Comparison of ENCODE assay signal across 2 cellular contexts in the genomic region with DNA sequence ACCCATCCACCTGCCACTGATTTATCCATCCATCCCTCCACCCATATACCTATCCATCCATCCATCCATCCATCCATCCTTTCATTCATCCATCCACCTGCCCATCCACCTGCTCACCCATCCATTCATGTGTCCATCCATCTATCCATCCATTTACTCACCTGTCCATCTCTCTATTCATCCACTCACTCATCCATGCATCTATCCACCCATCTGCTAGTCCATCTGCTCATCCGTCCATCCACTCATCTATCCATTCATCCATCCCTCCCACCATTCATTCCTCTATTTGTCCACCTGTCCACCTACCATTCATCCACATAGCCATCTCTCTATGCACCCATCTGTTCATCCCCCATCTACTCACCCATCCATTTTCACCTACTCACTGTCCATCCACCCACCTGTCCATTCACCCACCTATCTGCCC.
A peak's percentile ranks its signal among the peaks of the same experiment; 100 is the strongest.
TF ChIP-seq lines count a peak whose summit lies in the region.

No MANE protein-coding gene starts in this region.

TF ChIP-seq in HEK293, 187 proteins besides CTCF, POLR2A, EP300 and RAD21 (continued from another document):
- TF ChIP-seq ZNF266 (tag by site-specific recombination; IDR thresholded peaks at IDR 0.05; ENCODE audit: low read depth) (0 out of 2 replicates have a peak, but pooled peaks have one; percentile 12), ZNF16 (tag by site-specific recombination; IDR thresholded peaks at IDR 0.05; ENCODE audit: low read depth) (no peak; the same call in 1 of the 2 replicates), ZNF555 (tag by site-specific recombination; conservative IDR thresholded peaks at IDR 0.05) (no peak), ZNF629 (tag by site-specific recombination; IDR thresholded peaks at IDR 0.05) (no peak), GFI1B (tag by site-specific recombination; IDR thresholded peaks at IDR 0.05) (no peak), ZNF776 (tag by site-specific recombination; IDR thresholded peaks at IDR 0.05; ENCODE audit: borderline replicate concordance) (peak; percentile 61; the same call in 1 of the 2 replicates), ZNF133 (tag by site-specific recombination; IDR thresholded peaks at IDR 0.05) (no peak), SETDB1 (IDR thresholded peaks at IDR 0.05; ENCODE audit: insufficient read length, low read length) (no peak), REST (tag by site-specific recombination; IDR thresholded peaks at IDR 0.05) (no peak), ZNF660 (tag by site-specific recombination; IDR thresholded peaks at IDR 0.05) (no peak), YY1 (tag by site-specific recombination; IDR thresholded peaks at IDR 0.05) (no peak), ZNF585B (tag by site-specific recombination; IDR thresholded peaks at IDR 0.05) (no peak), ZBTB21 (tag by site-specific recombination; IDR thresholded peaks at IDR 0.05) (no peak), HOXD13 (CRISPR knock-in tag; IDR thresholded peaks at IDR 0.05; ENCODE audit: borderline replicate concordance) (0 out of 2 replicates have a peak, but pooled peaks have one; percentile 10), ZNF777 (tag by site-specific recombination; IDR thresholded peaks at IDR 0.05; ENCODE audit: borderline replicate concordance) (no peak), ZNF366 (tag by site-specific recombination; conservative IDR thresholded peaks at IDR 0.05) (peak; percentile 99), ZSCAN4 (tag by site-specific recombination; IDR thresholded peaks at IDR 0.05) (no peak), ZEB2 (tag by site-specific recombination; IDR thresholded peaks at IDR 0.05) (no peak), ZNF311 (tag by site-specific recombination; IDR thresholded peaks at IDR 0.05; ENCODE audit: borderline replicate concordance) (no peak), KLF10 (tag by site-specific recombination; IDR thresholded peaks at IDR 0.05) (no peak), ZNF791 (tag by site-specific recombination; IDR thresholded peaks at IDR 0.05) (no peak), ZNF521 (tag by site-specific recombination; IDR thresholded peaks at IDR 0.05) (no peak)
- TF ChIP-seq, protein P1, sequence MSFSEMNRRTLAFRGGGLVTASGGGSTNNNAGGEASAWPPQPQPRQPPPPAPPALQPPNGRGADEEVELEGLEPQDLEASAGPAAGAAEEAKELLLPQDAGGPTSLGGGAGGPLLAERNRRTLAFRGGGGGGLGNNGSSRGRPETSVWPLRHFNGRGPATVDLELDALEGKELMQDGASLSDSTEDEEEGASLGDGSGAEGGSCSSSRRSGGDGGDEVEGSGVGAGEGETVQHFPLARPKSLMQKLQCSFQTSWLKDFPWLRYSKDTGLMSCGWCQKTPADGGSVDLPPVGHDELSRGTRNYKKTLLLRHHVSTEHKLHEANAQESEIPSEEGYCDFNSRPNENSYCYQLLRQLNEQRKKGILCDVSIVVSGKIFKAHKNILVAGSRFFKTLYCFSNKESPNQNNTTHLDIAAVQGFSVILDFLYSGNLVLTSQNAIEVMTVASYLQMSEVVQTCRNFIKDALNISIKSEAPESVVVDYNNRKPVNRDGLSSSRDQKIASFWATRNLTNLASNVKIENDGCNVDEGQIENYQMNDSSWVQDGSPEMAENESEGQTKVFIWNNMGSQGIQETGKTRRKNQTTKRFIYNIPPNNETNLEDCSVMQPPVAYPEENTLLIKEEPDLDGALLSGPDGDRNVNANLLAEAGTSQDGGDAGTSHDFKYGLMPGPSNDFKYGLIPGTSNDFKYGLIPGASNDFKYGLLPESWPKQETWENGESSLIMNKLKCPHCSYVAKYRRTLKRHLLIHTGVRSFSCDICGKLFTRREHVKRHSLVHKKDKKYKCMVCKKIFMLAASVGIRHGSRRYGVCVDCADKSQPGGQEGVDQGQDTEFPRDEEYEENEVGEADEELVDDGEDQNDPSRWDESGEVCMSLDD (tag by site-specific recombination; IDR thresholded peaks at IDR 0.05) = no peak
TF ChIP-seq in HEK293: peak in this region for 9.

TF ChIP-seq in K562, 482 proteins besides CTCF, POLR2A, EP300 and RAD21 (continued from another document and continues in another):
- TF ChIP-seq, protein P2, sequence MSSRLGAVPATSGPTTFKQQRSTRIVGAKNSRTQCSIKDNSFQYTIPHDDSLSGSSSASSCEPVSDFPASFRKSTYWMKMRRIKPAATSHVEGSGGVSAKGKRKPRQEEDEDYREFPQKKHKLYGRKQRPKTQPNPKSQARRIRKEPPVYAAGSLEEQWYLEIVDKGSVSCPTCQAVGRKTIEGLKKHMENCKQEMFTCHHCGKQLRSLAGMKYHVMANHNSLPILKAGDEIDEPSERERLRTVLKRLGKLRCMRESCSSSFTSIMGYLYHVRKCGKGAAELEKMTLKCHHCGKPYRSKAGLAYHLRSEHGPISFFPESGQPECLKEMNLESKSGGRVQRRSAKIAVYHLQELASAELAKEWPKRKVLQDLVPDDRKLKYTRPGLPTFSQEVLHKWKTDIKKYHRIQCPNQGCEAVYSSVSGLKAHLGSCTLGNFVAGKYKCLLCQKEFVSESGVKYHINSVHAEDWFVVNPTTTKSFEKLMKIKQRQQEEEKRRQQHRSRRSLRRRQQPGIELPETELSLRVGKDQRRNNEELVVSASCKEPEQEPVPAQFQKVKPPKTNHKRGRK (tag; IDR thresholded peaks at IDR 0.05) = no peak
- TF ChIP-seq, protein P3, sequence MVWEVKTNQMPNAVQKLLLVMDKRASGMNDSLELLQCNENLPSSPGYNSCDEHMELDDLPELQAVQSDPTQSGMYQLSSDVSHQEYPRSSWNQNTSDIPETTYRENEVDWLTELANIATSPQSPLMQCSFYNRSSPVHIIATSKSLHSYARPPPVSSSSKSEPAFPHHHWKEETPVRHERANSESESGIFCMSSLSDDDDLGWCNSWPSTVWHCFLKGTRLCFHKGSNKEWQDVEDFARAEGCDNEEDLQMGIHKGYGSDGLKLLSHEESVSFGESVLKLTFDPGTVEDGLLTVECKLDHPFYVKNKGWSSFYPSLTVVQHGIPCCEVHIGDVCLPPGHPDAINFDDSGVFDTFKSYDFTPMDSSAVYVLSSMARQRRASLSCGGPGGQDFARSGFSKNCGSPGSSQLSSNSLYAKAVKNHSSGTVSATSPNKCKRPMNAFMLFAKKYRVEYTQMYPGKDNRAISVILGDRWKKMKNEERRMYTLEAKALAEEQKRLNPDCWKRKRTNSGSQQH (CRISPR knock-in tag; IDR thresholded peaks at IDR 0.05) = peak; percentile 95
- TF ChIP-seq YY1 (IDR thresholded peaks at IDR 0.05; ENCODE audit: borderline replicate concordance in 1 of 3, control insufficient read depth in 1 of 3, extremely low read depth in 1 of 3, insufficient read depth in 3 of 3, insufficient read length in 1 of 3, insufficient replicate concordance in 2 of 3, low read depth in 1 of 3, low read length in 2 of 3) (no peak), MITF (IDR thresholded peaks at IDR 0.05) (no peak), SRSF3 (IDR thresholded peaks at IDR 0.05; ENCODE audit: insufficient read depth, low read length) (no peak), ZBTB17 (CRISPR knock-in tag; IDR thresholded peaks at IDR 0.05) (no peak), XRCC4 (IDR thresholded peaks at IDR 0.05; ENCODE audit: extremely low read depth, insufficient read depth, insufficient read length) (no peak), ZNF518B (CRISPR knock-in tag; IDR thresholded peaks at IDR 0.05) (no peak), NCOA1 (IDR thresholded peaks at IDR 0.05; ENCODE audit: low read depth) (no peak), PHB2 (IDR thresholded peaks at IDR 0.05; ENCODE audit: low read depth) (peak; percentile 59; the same call in 1 of the 2 replicates), ZBTB5 (IDR thresholded peaks at IDR 0.05) (0 out of 2 replicates have a peak, but pooled peaks have one; percentile 52), HDAC1 (IDR thresholded peaks at IDR 0.05) (peak in 1 of 2 experiments; percentile 62; a peak in 1 of 4 replicates), ARHGAP35 (IDR thresholded peaks at IDR 0.05; ENCODE audit: partially characterized antibody) (peak; percentile 51), ZNF780A (CRISPR knock-in tag; IDR thresholded peaks at IDR 0.05) (no peak), PYGO2 (tag; IDR thresholded peaks at IDR 0.05) (no peak), BDP1 (IDR thresholded peaks at IDR 0.05; ENCODE audit: insufficient read depth, insufficient read length) (no peak), STAT5A (IDR thresholded peaks at IDR 0.05; ENCODE audit: borderline replicate concordance, low read length) (no peak)
- TF ChIP-seq, protein P4, sequence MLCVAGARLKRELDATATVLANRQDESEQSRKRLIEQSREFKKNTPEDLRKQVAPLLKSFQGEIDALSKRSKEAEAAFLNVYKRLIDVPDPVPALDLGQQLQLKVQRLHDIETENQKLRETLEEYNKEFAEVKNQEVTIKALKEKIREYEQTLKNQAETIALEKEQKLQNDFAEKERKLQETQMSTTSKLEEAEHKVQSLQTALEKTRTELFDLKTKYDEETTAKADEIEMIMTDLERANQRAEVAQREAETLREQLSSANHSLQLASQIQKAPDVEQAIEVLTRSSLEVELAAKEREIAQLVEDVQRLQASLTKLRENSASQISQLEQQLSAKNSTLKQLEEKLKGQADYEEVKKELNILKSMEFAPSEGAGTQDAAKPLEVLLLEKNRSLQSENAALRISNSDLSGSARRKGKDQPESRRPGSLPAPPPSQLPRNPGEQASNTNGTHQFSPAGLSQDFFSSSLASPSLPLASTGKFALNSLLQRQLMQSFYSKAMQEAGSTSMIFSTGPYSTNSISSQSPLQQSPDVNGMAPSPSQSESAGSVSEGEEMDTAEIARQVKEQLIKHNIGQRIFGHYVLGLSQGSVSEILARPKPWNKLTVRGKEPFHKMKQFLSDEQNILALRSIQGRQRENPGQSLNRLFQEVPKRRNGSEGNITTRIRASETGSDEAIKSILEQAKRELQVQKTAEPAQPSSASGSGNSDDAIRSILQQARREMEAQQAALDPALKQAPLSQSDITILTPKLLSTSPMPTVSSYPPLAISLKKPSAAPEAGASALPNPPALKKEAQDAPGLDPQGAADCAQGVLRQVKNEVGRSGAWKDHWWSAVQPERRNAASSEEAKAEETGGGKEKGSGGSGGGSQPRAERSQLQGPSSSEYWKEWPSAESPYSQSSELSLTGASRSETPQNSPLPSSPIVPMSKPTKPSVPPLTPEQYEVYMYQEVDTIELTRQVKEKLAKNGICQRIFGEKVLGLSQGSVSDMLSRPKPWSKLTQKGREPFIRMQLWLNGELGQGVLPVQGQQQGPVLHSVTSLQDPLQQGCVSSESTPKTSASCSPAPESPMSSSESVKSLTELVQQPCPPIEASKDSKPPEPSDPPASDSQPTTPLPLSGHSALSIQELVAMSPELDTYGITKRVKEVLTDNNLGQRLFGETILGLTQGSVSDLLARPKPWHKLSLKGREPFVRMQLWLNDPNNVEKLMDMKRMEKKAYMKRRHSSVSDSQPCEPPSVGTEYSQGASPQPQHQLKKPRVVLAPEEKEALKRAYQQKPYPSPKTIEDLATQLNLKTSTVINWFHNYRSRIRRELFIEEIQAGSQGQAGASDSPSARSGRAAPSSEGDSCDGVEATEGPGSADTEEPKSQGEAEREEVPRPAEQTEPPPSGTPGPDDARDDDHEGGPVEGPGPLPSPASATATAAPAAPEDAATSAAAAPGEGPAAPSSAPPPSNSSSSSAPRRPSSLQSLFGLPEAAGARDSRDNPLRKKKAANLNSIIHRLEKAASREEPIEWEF (CRISPR knock-in tag; IDR thresholded peaks at IDR 0.05) = no peak
- TF ChIP-seq, protein P5, sequence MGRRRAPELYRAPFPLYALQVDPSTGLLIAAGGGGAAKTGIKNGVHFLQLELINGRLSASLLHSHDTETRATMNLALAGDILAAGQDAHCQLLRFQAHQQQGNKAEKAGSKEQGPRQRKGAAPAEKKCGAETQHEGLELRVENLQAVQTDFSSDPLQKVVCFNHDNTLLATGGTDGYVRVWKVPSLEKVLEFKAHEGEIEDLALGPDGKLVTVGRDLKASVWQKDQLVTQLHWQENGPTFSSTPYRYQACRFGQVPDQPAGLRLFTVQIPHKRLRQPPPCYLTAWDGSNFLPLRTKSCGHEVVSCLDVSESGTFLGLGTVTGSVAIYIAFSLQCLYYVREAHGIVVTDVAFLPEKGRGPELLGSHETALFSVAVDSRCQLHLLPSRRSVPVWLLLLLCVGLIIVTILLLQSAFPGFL (CRISPR knock-in tag; IDR thresholded peaks at IDR 0.05) = no peak
